ENCODE assay signal across 16 cellular contexts in genomic region chr12:47989023-47989417, GRCh38. TPM values are rescaled to one million over a fixed set of nuclear protein-coding genes. Genes with fewer than 3 reads are reported as not detected.
"Had no signal": no experiment of that assay in that cellular context is flagged by ENCODE, and none has a peak within 500 bp of the region (broad histone marks: within the 10 kb centered on the region; RNA-seq: fewer than 3 reads in every experiment).

No MANE protein-coding gene starts in this region.

- ATAC-seq: activated CD4-positive, CD25-positive, alpha-beta regulatory T cell treated with anti-CD3 and anti-CD28 coated beads, Interleukin-2, amount 50 U/mL, for 24 hours; foreskin keratinocyte; natural killer cell; pancreas; upper lobe of right lung had no signal

- DNase-seq: activated CD4-positive, alpha-beta T cell treated with anti-CD3 and anti-CD28 coated beads, Interleukin-2, amount 50 U/mL, for 1 hour; activated CD8-positive, alpha-beta memory T cell treated with anti-CD3 and anti-CD28 coated beads, Interleukin-2, amount 10 ng/mL, durations not matched to agents 7 days and 5 days; activated naive CD4-positive, alpha-beta T cell treated with anti-CD3 and anti-CD28 coated beads, Interleukin-2, amount 50 U/mL, for 16 hours; activated T-cell treated with anti-CD3 and anti-CD28 coated beads, Interleukin-2, amount 50 U/mL, for 1 hour; amniotic stem cell; effector CD4-positive, alpha-beta T cell; foreskin keratinocyte; mesenchymal stem cell; natural killer cell; stimulated activated CD4-positive, alpha-beta T cell treated with anti-CD3 and anti-CD28 coated beads, Interleukin-2, amount 100 ng/mL, for 48 hours; stimulated activated naive CD4-positive, alpha-beta T cell; upper lobe of right lung had no signal

- H3K4me3 Mint-ChIP-seq: activated CD8-positive, alpha-beta memory T cell treated with anti-CD3 and anti-CD28 coated beads, Interleukin-2, amount 10 ng/mL, durations not matched to agents 7 days and 5 days; central memory CD8-positive, alpha-beta T cell; natural killer cell had no signal

- H3K27ac Mint-ChIP-seq: natural killer cell had no signal

- H3K36me3 Mint-ChIP-seq: activated CD8-positive, alpha-beta memory T cell treated with anti-CD3 and anti-CD28 coated beads, Interleukin-2, amount 10 ng/mL, durations not matched to agents 7 days and 5 days; natural killer cell had no signal

- H3K9me3 Mint-ChIP-seq: central memory CD8-positive, alpha-beta T cell; natural killer cell had no signal

RNA-seq across cellular contexts. Expression of gene COL2A1, which starts 15.3 kb away (rescaled TPM):
- total RNA-seq: natural killer cell, renal cortical epithelial cell, upper lobe of right lung had no signal
